In genomic region chr20:23723659-23724307, GRCh38 we compare ENCODE assay signal across 9 cellular contexts. TPM values are rescaled to one million over a fixed set of nuclear protein-coding genes. Genes with fewer than 3 reads are reported as not detected.
A peak's percentile ranks its signal among the peaks of the same experiment; 100 is the strongest.
DNase-seq lines count a peak whose midpoint lies in the region; ATAC-seq, FAIRE-seq and TF ChIP-seq lines count a peak whose summit lies in the region.
"Not testable (repeated sequence)": the region's sequence is repeated elsewhere in the genome, so short reads cannot be mapped to it uniquely, and the experiment has no call there.
"Had no signal": no experiment of that assay in that cellular context is flagged by ENCODE, and none has a peak within 500 bp of the region (broad histone marks: within the 10 kb centered on the region; RNA-seq: fewer than 3 reads in every experiment).

No MANE protein-coding gene starts in this region.

- not testable (repeated sequence) for TF ChIP-seq RAD21 in GM12878 (IDR thresholded peaks at IDR 0.05; ENCODE audit: insufficient read depth, low read depth, low read length)

- H3K4me1 ChIP-seq in GM12878 (ENCODE audit: control insufficient read depth, insufficient read depth, low read length), result not testable (repeated sequence)

- H4K20me1 ChIP-seq in GM12878 (ENCODE audit: control insufficient read depth, insufficient read depth), result not testable (repeated sequence)

- H3K36me3 Mint-ChIP-seq in T-helper 17 cell (ENCODE audit: low read depth); progenitor cell of endocrine pancreas (ENCODE audit: insufficient read depth): not testable (repeated sequence)

- DNase-seq in AG04449 (ENCODE audit: low read depth, low spot score); GM13976 (ENCODE audit: low spot score); T-helper 17 cell; GM12878 (ENCODE audit: low read depth, low spot score); left ventricle myocardium superior: not testable (repeated sequence)
- peak; percentile 38 for DNase-seq in NAMALWA (ENCODE audit: low spot score)
- peak; percentile 51 for DNase-seq in progenitor cell of endocrine pancreas (ENCODE audit: low spot score, unreplicated experiment)

- in situ Hi-C loops in GM13976 (cut with MboI; ENCODE audit: low sequenced_read_pairs, unreplicated experiment); GM12878 (cut with MboI): not testable (repeated sequence)

- TF ChIP-seq CTCF in AG04449 (IDR thresholded peaks at IDR 0.05; ENCODE audit: insufficient read depth, low read length, missing control alignments), result peak; percentile 43
- peak; percentile 25 for TF ChIP-seq CTCF in GM13976 (IDR thresholded peaks at IDR 0.05; ENCODE audit: borderline replicate concordance, control extremely low read depth, extremely low read depth, insufficient read depth, missing control alignments)
- TF ChIP-seq CTCF in GM12878 (IDR thresholded peaks at IDR 0.05 in 2 of 3, conservative IDR thresholded peaks at IDR 0.05 in 1 of 3; ENCODE audit: control insufficient read depth in 2 of 3, extremely low read depth in 1 of 3, insufficient read depth in 1 of 3, low read depth in 3 of 3, low read length in 3 of 3), result peak; percentile 16 to 55 (median 45); a peak in 5 of 6 replicates
- peak; percentile 71 for TF ChIP-seq CTCF in progenitor cell of endocrine pancreas (IDR thresholded peaks at IDR 0.05; ENCODE audit: unreplicated experiment)

- CTCF ChIA-PET in AG04449 (lab: Yijun Ruan, JAX); GM12878 (lab: Yijun Ruan, JAX): not testable (repeated sequence)

- H3K9me3 Mint-ChIP-seq in progenitor cell of endocrine pancreas (ENCODE audit: low read depth), result not testable (repeated sequence)

- TF ChIP-seq POLR2A in GM12878 (IDR thresholded peaks at IDR 0.05; ENCODE audit: low read depth, low read length), result not testable (repeated sequence)

- H3K27ac Mint-ChIP-seq in T-helper 17 cell, progenitor cell of endocrine pancreas: not testable (repeated sequence)

- not testable (repeated sequence) for H3K79me2 ChIP-seq in GM12878 (ENCODE audit: control insufficient read depth, insufficient read depth, low read length)

- H3K27me3 Mint-ChIP-seq in T-helper 17 cell, result not testable (repeated sequence)
- H3K27me3 Mint-ChIP-seq in progenitor cell of endocrine pancreas, result peaks cover 38% of the 10 kb centered on the region

- H3K4me3 ChIP-seq in AG04449 (ENCODE audit: low read depth, low read length); GM12878: not testable (repeated sequence)

- not testable (repeated sequence) for H3K9me3 ChIP-seq in T-helper 17 cell (ENCODE audit: control insufficient read depth, low read length, poor library complexity, severe bottlenecking); GM12878 (replicated peaks; ENCODE audit: control insufficient read depth, insufficient read depth, low read length)

- not testable (repeated sequence) for BruUV-seq in GM12878 (replicated peaks; lab: Mats Ljungman, UMichigan)

- H3K4me1 Mint-ChIP-seq in T-helper 17 cell; progenitor cell of endocrine pancreas (ENCODE audit: low read depth): not testable (repeated sequence)

- not testable (repeated sequence) for H3K4me2 ChIP-seq in GM12878 (ENCODE audit: control insufficient read depth, insufficient read depth)

- H3K4me3 Mint-ChIP-seq in T-helper 17 cell; progenitor cell of endocrine pancreas (ENCODE audit: low read depth): not testable (repeated sequence)

- not testable (repeated sequence) for TF ChIP-seq EP300 in GM12878 (IDR thresholded peaks at IDR 0.05; ENCODE audit: borderline replicate concordance in 1 of 2, control insufficient read depth in 1 of 2, low read depth in 2 of 2, low read length in 2 of 2)

- not testable (repeated sequence) for H3K27me3 ChIP-seq in GM12878 (replicated peaks in 1 of 2; ENCODE audit: control insufficient read depth in 2 of 2, insufficient read depth in 2 of 2, low read length in 1 of 2)

- not testable (repeated sequence) for H3K36me3 ChIP-seq in GM12878 (ENCODE audit: control insufficient read depth in 2 of 2, insufficient read depth in 2 of 2, low read length in 1 of 2)

- peak; percentile 69 for ATAC-seq in HG02798 (IDR thresholded peaks at IDR 0.05; ENCODE audit: poor library complexity, unreplicated experiment)
- peak; percentile 37 for ATAC-seq in T-helper 17 cell
- peak; percentile 94 for ATAC-seq in GM12878
- ATAC-seq in left ventricle myocardium superior, result peak; percentile 63

- WGBS in GM12878 (ENCODE audit: insufficient coverage, insufficient replicate concordance, low lambda C conversion rate, missing lambda C conversion rate), result 10% methylated on average over 2 of the region's 2 CpGs

- POLR2A ChIA-PET in AG04449 (lab: Yijun Ruan, JAX); GM12878 (lab: Charles Lee): not testable (repeated sequence)

- SMC1A ChIA-PET in GM12878 (lab: Charles Lee; ENCODE audit: uncharacterized antibody, unreplicated experiment), result not testable (repeated sequence)

- H3K9ac ChIP-seq in GM12878 (ENCODE audit: control insufficient read depth, insufficient read depth, low read length), result not testable (repeated sequence)

- RAD21 ChIA-PET in GM12878 (lab: Charles Lee; ENCODE audit: unreplicated experiment), result not testable (repeated sequence)

- intact Hi-C loops in GM12878 (cut with micrococcal nuclease; ENCODE audit: unreplicated experiment); left ventricle myocardium superior (cut with micrococcal nuclease): not testable (repeated sequence)

- H2AFZ ChIP-seq in GM12878 (ENCODE audit: control insufficient read depth, low read depth, low read length), result not testable (repeated sequence)

- H3K27ac ChIP-seq in GM12878 (ENCODE audit: control insufficient read depth, insufficient read depth), result not testable (repeated sequence)

- FAIRE-seq in GM12878 (lab: Jason Lieb, UNC), result peak; percentile 82

RNA-seq across cellular contexts. Expression of gene CST1, which starts 27.0 kb away (rescaled TPM):
- total RNA-seq in T-helper 17 cell (not detected), GM12878 (2014; rRNA removed) (not detected in 2 replicates), GM12878 (2014; rRNA removed; fragmentation: Illumina TruSeq; extraction: Trizol) (not detected in 2 replicates), GM12878 (2021) (not detected in 2 replicates), left ventricle myocardium superior (not detected), progenitor cell of endocrine pancreas (1.5 and 1.6 TPM in 2 replicates)
- total RNA-seq in GM12878 (2013; cell fraction: nucleolus; rRNA removed), result not detected in 2 replicates
- not detected for polyA plus RNA-seq in GM12878 (2011; ENCODE audit: low read depth)
- polyA plus RNA-seq in GM12878 (2011; rRNA removed) (not detected in 2 replicates), GM12878 (2014; fragmentation: Illumina TruSeq; extraction: Trizol) (not detected in 2 replicates), GM12878 (2014; fragmentation: Nextera tagmentation; extraction: Ambion mirVana) (not detected), GM12878 (2014; rRNA removed) (not detected in 2 replicates), GM12878 (2016; fragmentation: Nextera tagmentation; extraction: Ambion mirVana) (not detected)
- polyA plus RNA-seq in GM12878 (2011; cell fraction: cytosol; rRNA removed), result not detected in 2 replicates
- not detected in 2 replicates for polyA plus RNA-seq in GM12878 (2011; cell fraction: nucleus; rRNA removed)
- polyA plus RNA-seq in GM12878 (2012), result not detected in 2 replicates
- polyA minus RNA-seq in GM12878 (2011; rRNA and poly(A)+ RNA removed), result not detected in 2 replicates
- not detected in 2 replicates for polyA minus RNA-seq in GM12878 (2011; cell fraction: cytosol; rRNA and poly(A)+ RNA removed)
- not detected in 2 replicates for polyA minus RNA-seq in GM12878 (2011; cell fraction: nucleus; rRNA and poly(A)+ RNA removed)
- total RNA-seq: stomach had no signal

RNA-seq across cellular contexts. Expression of gene CST4, which starts 34.9 kb away (rescaled TPM):
- total RNA-seq in T-helper 17 cell (not detected), GM12878 (2014; rRNA removed) (not detected in 2 replicates), GM12878 (2014; rRNA removed; fragmentation: Illumina TruSeq; extraction: Trizol) (not detected in 2 replicates), GM12878 (2021) (not detected in 2 replicates), left ventricle myocardium superior (not detected), progenitor cell of endocrine pancreas (not detected in 2 replicates)
- total RNA-seq in GM12878 (2013; cell fraction: nucleolus; rRNA removed), result not detected in 2 replicates
- not detected for polyA plus RNA-seq in GM12878 (2011; ENCODE audit: low read depth)
- polyA plus RNA-seq in GM12878 (2011; rRNA removed) (not detected in 2 replicates), GM12878 (2014; fragmentation: Illumina TruSeq; extraction: Trizol) (not detected in 2 replicates), GM12878 (2014; fragmentation: Nextera tagmentation; extraction: Ambion mirVana) (not detected), GM12878 (2014; rRNA removed) (not detected in 2 replicates), GM12878 (2016; fragmentation: Nextera tagmentation; extraction: Ambion mirVana) (not detected)
- not detected in 2 replicates for polyA plus RNA-seq in GM12878 (2011; cell fraction: cytosol; rRNA removed)
- polyA plus RNA-seq in GM12878 (2011; cell fraction: nucleus; rRNA removed), result not detected in 2 replicates
- not detected in 2 replicates for polyA plus RNA-seq in GM12878 (2012)
- not detected in 2 replicates for polyA minus RNA-seq in GM12878 (2011; rRNA and poly(A)+ RNA removed)
- not detected in 2 replicates for polyA minus RNA-seq in GM12878 (2011; cell fraction: cytosol; rRNA and poly(A)+ RNA removed)
- polyA minus RNA-seq in GM12878 (2011; cell fraction: nucleus; rRNA and poly(A)+ RNA removed), result not detected in 2 replicates
- total RNA-seq: stomach had no signal
- polyA plus RNA-seq: stomach had no signal

Comparison
In these comparisons a context has a peak if more than half of its experiments do, and no peak if none do; other contexts are left out.
1. ATAC-seq: peak in every context shown above with its lines; median percentile 94 in GM12878; 69 in HG02798; 63 in left ventricle myocardium superior; 37 in T-helper 17 cell.